ENCODE assay signal across 1 cellular context in the genomic region with DNA sequence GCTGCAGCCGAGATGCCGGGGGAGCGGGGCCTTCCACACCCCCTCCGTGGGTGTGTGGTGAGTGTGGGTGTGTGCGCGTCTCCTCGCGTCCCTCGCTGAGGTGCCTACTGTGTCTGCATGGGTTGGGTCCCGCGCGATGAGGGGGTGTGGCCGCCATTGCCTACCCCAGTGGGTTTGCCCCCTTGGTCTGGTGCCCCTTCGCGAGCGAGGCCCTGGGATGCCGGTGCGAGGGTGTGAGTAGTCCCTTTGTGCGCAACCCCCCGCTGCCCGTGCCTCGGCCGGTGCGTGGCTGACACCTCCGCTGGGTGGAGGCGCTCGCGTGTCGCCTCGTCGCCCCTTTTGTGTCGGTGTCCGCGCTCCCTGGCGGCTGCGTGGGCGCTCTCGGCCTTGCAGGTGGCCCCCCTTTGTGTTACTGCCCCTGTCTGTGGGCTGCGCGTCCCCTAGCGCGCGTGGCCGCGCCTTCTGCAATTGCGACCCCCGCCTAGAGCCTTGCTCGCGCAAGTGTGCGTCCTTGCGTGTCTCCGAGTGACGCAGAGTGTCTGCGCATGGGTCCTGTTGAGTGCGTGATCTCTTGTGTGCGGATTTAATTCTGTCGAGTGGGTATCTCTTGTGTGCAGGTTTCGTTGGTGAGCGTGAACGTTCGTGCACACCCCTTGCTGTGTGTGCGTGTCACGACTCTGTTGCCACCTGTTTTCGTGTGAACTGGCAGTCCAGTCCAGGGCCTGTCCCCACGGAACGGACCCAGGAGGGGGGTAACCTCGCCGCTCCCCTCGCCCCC.
A peak's percentile ranks its signal among the peaks of the same experiment; 100 is the strongest.
TF ChIP-seq lines count a peak whose summit lies in the region.

No MANE protein-coding gene starts in this region.

TF ChIP-seq in SK-N-SH, 30 proteins besides CTCF, POLR2A, EP300 and RAD21 (continued from another document):
- TF ChIP-seq, protein P1, sequence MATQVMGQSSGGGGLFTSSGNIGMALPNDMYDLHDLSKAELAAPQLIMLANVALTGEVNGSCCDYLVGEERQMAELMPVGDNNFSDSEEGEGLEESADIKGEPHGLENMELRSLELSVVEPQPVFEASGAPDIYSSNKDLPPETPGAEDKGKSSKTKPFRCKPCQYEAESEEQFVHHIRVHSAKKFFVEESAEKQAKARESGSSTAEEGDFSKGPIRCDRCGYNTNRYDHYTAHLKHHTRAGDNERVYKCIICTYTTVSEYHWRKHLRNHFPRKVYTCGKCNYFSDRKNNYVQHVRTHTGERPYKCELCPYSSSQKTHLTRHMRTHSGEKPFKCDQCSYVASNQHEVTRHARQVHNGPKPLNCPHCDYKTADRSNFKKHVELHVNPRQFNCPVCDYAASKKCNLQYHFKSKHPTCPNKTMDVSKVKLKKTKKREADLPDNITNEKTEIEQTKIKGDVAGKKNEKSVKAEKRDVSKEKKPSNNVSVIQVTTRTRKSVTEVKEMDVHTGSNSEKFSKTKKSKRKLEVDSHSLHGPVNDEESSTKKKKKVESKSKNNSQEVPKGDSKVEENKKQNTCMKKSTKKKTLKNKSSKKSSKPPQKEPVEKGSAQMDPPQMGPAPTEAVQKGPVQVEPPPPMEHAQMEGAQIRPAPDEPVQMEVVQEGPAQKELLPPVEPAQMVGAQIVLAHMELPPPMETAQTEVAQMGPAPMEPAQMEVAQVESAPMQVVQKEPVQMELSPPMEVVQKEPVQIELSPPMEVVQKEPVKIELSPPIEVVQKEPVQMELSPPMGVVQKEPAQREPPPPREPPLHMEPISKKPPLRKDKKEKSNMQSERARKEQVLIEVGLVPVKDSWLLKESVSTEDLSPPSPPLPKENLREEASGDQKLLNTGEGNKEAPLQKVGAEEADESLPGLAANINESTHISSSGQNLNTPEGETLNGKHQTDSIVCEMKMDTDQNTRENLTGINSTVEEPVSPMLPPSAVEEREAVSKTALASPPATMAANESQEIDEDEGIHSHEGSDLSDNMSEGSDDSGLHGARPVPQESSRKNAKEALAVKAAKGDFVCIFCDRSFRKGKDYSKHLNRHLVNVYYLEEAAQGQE (IDR thresholded peaks at IDR 0.05; ENCODE audit: low read depth, low read length), result 0 out of 2 replicates have a peak, but pooled peaks have one; percentile 10
- TF ChIP-seq FOXJ3 (CRISPR knock-in tag; IDR thresholded peaks at IDR 0.05) (0 out of 2 replicates have a peak, but pooled peaks have one; percentile 33), MXI1 (IDR thresholded peaks at IDR 0.05; ENCODE audit: low read depth, low read length) (peak; percentile 63; the same call in 1 of the 2 replicates)
